In the genomic region with DNA sequence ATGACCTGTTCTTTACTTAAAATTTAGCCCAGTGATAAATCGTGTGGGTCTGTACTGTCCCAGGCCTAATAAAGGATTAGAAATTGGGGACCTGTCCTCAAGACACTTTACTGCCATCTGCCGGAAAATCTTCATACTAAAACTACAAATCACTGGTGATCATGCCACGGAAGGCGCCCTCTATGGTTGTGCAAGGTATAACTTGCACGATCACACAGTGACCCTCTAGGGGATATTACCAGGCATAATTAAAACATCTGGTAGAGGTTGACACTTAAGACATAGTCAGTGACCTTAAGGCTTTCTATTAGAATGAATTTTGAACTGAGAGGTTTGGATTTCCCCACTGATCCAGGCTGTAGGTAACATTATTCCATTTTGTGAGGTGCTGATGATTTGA, we compare ENCODE assay signal across 10 cellular contexts.
DNase-seq lines count a peak whose midpoint lies in the region; ATAC-seq and TF ChIP-seq lines count a peak whose summit lies in the region.
"Had no signal": no experiment of that assay in that cellular context is flagged by ENCODE, and none has a peak within 500 bp of the region (broad histone marks: within the 10 kb centered on the region; RNA-seq: fewer than 3 reads in every experiment).

No MANE protein-coding gene starts in this region.

- H3K9me2 ChIP-seq in PC-9 (ENCODE audit: insufficient read depth) = no peaks in the 10 kb centered on the region

- peaks cover under 1 to 9% (median 4%) of the 10 kb centered on the region in 6 donors for H3K9me3 Mint-ChIP-seq in immature natural killer cell

- H3K27ac ChIP-seq in 22Rv1 (no peak overlapping the region), PC-9 (no peak overlapping the region)

- intact Hi-C loops in PC-9 (cut with micrococcal nuclease; ENCODE audit: unreplicated experiment) = no loop called here

- H3K4me1 ChIP-seq in PC-9 (replicated peaks; ENCODE audit: insufficient read depth) = no peaks in the 10 kb centered on the region

- no peaks in the 10 kb centered on the region for H3K36me3 ChIP-seq in PC-9 (ENCODE audit: low read depth)

- no peak for ATAC-seq in GM21576 (IDR thresholded peaks at IDR 0.05; ENCODE audit: unreplicated experiment)
- ATAC-seq in GM21423 (IDR thresholded peaks at IDR 0.05; ENCODE audit: unreplicated experiment) = no peak
- ATAC-seq: activated naive CD8-positive, alpha-beta T cell treated with anti-CD3 and anti-CD28 coated beads, Interleukin-2, amount 50 U/mL, for 24 hours had no signal

- H3K4me3 ChIP-seq in PC-9 (no peak overlapping the region), fibroblast of the aortic adventitia (ENCODE audit: low read depth, low read length) (no peak overlapping the region)

- POLR2A ChIA-PET in PC-9 (lab: Charles Lee; ENCODE audit: unreplicated experiment) = no interaction called here

- 0 out of 2 replicates have a peak, but pooled peaks cover 6% of the 10 kb centered on the region for H3K27me3 ChIP-seq in PC-9 (ENCODE audit: insufficient read depth, low read depth)

- CTCF ChIA-PET in PC-9 (lab: Charles Lee) = no interaction called here

- H3K4me2 ChIP-seq in PC-9 = no peak overlapping the region

- H2AFZ ChIP-seq in PC-9 = no peak overlapping the region

- DNase-seq in H4 (ENCODE audit: low spot score) = peak; percentile 34
- DNase-seq in PC-9 = peak in 1 of 2 experiments; percentile 0
- peak; percentile 18 for DNase-seq in fibroblast of the aortic adventitia (ENCODE audit: low read depth)
- no peak for DNase-seq in NCI-H748 (lab: John Stamatoyannopoulos, UW; ENCODE audit: unreplicated experiment)
- no peak for DNase-seq in immature natural killer cell
- DNase-seq: activated naive CD8-positive, alpha-beta T cell treated with anti-CD3 and anti-CD28 coated beads, Interleukin-2, amount 50 U/mL, for 24 hours; T1000 had no signal

- no peaks in the 10 kb centered on the region for H3K9me3 ChIP-seq in PC-9 (ENCODE audit: insufficient read depth, low read depth)

- peaks cover 0 to 2% (median 0%) of the 10 kb centered on the region in 3 donors for H3K27me3 Mint-ChIP-seq in immature natural killer cell (ENCODE audit: low read depth in 3 of 3)
- H3K27me3 Mint-ChIP-seq: activated naive CD8-positive, alpha-beta T cell treated with anti-CD3 and anti-CD28 coated beads, Interleukin-2, amount 50 U/mL, for 24 hours had no signal

- H3K79me2 ChIP-seq in PC-9 (ENCODE audit: low read depth) = no peaks in the 10 kb centered on the region

- no peaks in the 10 kb centered on the region for H3F3A ChIP-seq in PC-9 (ENCODE audit: insufficient read depth, low read depth)

- no peaks in the 10 kb centered on the region for H3K36me3 Mint-ChIP-seq in immature natural killer cell

- TF ChIP-seq CTCF in 22Rv1 (IDR thresholded peaks at IDR 0.05) = peak; percentile 62
- peak; percentile 56 for TF ChIP-seq CTCF in PC-9 (conservative IDR thresholded peaks at IDR 0.05)
- peak; percentile 26 for TF ChIP-seq CTCF in fibroblast of the aortic adventitia (IDR thresholded peaks at IDR 0.05; ENCODE audit: insufficient read depth, low read length)

- no peaks in the 10 kb centered on the region for H4K20me1 ChIP-seq in PC-9 (ENCODE audit: insufficient read depth)

- BruUV-seq in PC-9 (replicated peaks; lab: Mats Ljungman, UMichigan) = no TSS peak

- H3K4me3 Mint-ChIP-seq in immature natural killer cell = no peak overlapping the region
- H3K4me3 Mint-ChIP-seq: activated naive CD8-positive, alpha-beta T cell treated with anti-CD3 and anti-CD28 coated beads, Interleukin-2, amount 50 U/mL, for 24 hours had no signal

- H3K27ac Mint-ChIP-seq in immature natural killer cell = no peak overlapping the region
- H3K27ac Mint-ChIP-seq: activated naive CD8-positive, alpha-beta T cell treated with anti-CD3 and anti-CD28 coated beads, Interleukin-2, amount 50 U/mL, for 24 hours had no signal

- H3K4me1 Mint-ChIP-seq in immature natural killer cell = no peaks in the 10 kb centered on the region
- H3K4me1 Mint-ChIP-seq: activated naive CD8-positive, alpha-beta T cell treated with anti-CD3 and anti-CD28 coated beads, Interleukin-2, amount 50 U/mL, for 24 hours had no signal

Comparison
In these comparisons a context has a peak if more than half of its experiments do, and no peak if none do; other contexts are left out.
1. DNase-seq: peak in H4 (single experiment) and fibroblast of the aortic adventitia (single experiment); none in NCI-H748 (single experiment) and immature natural killer cell (0 of 3).
2. Peak in every context shown above with its lines, with median percentiles within 50 percentile points of each other: CTCF ChIP-seq.